ENCODE assay signal across 15 cellular contexts in the genomic region with DNA sequence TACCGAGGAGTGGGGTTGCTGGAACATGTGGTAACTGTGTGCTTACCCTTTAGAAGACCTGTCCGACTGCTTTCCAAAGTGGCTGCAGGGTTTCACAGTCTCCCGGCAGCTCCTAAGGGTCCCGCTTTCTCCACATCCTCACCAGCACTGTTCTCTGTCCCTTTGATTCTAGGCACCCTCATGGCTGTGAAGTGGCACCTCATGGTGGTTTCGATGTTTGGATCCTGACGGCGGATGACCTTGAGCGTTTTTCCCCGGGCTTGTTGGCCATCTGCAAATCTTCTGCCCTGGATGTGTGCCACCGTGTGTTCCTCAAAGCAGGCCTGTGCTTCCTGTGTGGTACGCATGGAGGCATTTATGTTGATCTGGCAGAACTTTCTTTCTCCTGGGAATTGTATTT.
"Had no signal": no experiment of that assay in that cellular context is flagged by ENCODE, and none has a peak within 500 bp of the region (broad histone marks: within the 10 kb centered on the region; RNA-seq: fewer than 3 reads in every experiment).

No MANE protein-coding gene starts in this region.

- H3K27me3 ChIP-seq: breast epithelium, foreskin keratinocyte, hepatocyte, thyroid gland had no signal

- H3K36me3 ChIP-seq: breast epithelium, spleen, thyroid gland had no signal

- ATAC-seq: foreskin keratinocyte; natural killer cell treated with Interleukin-12 subunit alpha and Interleukin-12 subunit beta and Interleukin-15 and Interleukin-18, amount 100 ng/mL, for 72 hours had no signal

- H3K4me3 ChIP-seq: breast epithelium, hepatocyte, spleen, thyroid gland had no signal

- H3K27ac ChIP-seq: breast epithelium, foreskin keratinocyte, hepatocyte, spleen, thyroid gland had no signal

- H3K27ac Mint-ChIP-seq: activated naive CD8-positive, alpha-beta T cell treated with anti-CD3 and anti-CD28 coated beads for 36 hours; immature natural killer cell; natural killer cell treated with Interleukin-12 subunit alpha and Interleukin-12 subunit beta and Interleukin-15 and Interleukin-18, amount 100 ng/mL, for 72 hours had no signal

- H3K36me3 Mint-ChIP-seq: activated naive CD8-positive, alpha-beta T cell treated with anti-CD3 and anti-CD28 coated beads for 36 hours; immature natural killer cell; natural killer cell treated with Interleukin-12 subunit alpha and Interleukin-12 subunit beta and Interleukin-15 and Interleukin-18, amount 100 ng/mL, for 72 hours had no signal

- H3K4me1 ChIP-seq: breast epithelium, foreskin keratinocyte, spleen, thyroid gland had no signal

- H3K27me3 Mint-ChIP-seq: activated naive CD8-positive, alpha-beta T cell treated with anti-CD3 and anti-CD28 coated beads for 36 hours had no signal

- H3K9me3 ChIP-seq: breast epithelium, spleen, thyroid gland had no signal

- DNase-seq: activated naive CD4-positive, alpha-beta T cell treated with Interleukin-2 at 50 U/mL for 16 hours; activated naive CD8-positive, alpha-beta T cell treated with anti-CD3 and anti-CD28 coated beads for 36 hours; cortex of kidney; foreskin keratinocyte; immature natural killer cell; kidney glomerular epithelial cell; stimulated activated CD4-positive, alpha-beta T cell treated with anti-CD3 and anti-CD28 coated beads, Interleukin-4, amount 100 ng/mL, for 1 hour; stimulated activated naive CD8-positive, alpha-beta T cell treated with anti-CD3 and anti-CD28 coated beads, Interleukin-15, Interleukin-2, amounts not matched to agents 100 U/mL and 50 U/mL, for 24 hours; T-helper 9 cell; thyroid gland had no signal

- H3K4me1 Mint-ChIP-seq: activated naive CD8-positive, alpha-beta T cell treated with anti-CD3 and anti-CD28 coated beads for 36 hours; central memory CD8-positive, alpha-beta T cell had no signal

- H3K9me3 Mint-ChIP-seq: activated naive CD8-positive, alpha-beta T cell treated with anti-CD3 and anti-CD28 coated beads for 36 hours; central memory CD8-positive, alpha-beta T cell; immature natural killer cell; natural killer cell treated with Interleukin-12 subunit alpha and Interleukin-12 subunit beta and Interleukin-15 and Interleukin-18, amount 100 ng/mL, for 72 hours had no signal

- H3K4me3 Mint-ChIP-seq: activated naive CD8-positive, alpha-beta T cell treated with anti-CD3 and anti-CD28 coated beads for 36 hours; central memory CD8-positive, alpha-beta T cell; immature natural killer cell; natural killer cell treated with Interleukin-12 subunit alpha and Interleukin-12 subunit beta and Interleukin-15 and Interleukin-18, amount 100 ng/mL, for 72 hours had no signal
